ENCODE assay signal across 1 cellular context in the genomic region with DNA sequence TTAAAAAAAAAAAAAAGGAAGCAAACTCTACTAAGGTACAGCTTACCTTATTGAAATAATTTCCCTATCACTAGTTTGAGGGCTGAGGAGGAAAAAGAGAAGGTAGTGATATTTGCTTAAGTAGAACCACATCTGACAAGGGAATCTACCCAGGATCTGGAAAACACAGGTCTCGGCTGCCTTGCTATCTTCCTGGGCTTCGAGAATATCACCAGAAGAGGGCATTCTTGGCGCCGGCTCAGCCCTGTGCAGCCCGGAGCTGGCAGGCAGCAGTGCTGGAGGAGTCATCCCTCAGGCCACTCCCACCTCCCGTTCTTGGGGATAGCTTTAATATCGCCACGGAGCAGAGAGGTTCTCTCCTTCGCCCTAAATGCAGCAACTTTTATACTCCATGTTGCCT.
TF ChIP-seq lines count a peak whose summit lies in the region.

No MANE protein-coding gene starts in this region.

TF ChIP-seq in GM12878, 131 proteins besides CTCF, POLR2A, EP300 and RAD21 (continued from another document):
- no peak for TF ChIP-seq RB1 (IDR thresholded peaks at IDR 0.05; ENCODE audit: borderline replicate concordance)
- TF ChIP-seq KLF5 (IDR thresholded peaks at IDR 0.05; ENCODE audit: partially characterized antibody), result no peak
